Comparison of ENCODE assay signal across 1 cellular context in the genomic region with DNA sequence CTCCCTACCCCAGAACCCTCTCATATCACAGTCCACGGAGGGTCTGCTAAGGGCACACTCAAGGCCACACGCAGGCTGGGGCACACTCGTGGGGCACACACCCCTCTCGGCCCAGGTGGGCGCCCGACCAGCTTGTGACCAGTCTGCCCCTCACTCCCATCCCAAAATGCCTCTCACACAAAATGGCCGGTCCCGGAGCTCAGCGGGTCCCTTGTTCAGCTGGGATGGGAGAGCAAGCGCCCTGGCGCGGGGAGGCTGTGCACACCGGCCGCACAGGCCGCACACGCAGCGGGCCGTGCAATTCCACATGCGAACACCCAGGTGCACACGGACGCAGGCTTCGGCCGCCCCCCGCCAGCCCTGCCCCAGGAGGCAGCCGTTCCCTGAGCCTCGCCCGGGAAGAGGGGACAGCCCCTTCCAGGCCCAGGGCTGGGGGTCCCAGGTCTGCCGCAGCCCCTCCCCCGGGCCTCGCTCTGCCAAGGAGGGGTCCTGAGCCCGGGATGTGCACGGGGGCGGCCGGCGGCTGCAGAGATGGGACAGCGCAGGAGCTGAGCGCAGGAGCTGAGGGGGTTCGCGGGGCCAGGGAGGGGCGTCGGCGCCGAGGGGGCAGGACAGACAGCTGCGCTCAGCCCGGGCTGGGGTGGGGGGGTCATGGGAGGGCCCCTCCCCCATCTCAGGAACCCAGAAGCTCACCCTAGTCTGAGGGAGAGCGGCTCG.
TF ChIP-seq lines count a peak whose summit lies in the region.

No MANE protein-coding gene starts in this region.

TF ChIP-seq in GM23338, 12 proteins besides CTCF, POLR2A, EP300 and RAD21:
- no peak for TF ChIP-seq STAT1 (IDR thresholded peaks at IDR 0.05; ENCODE audit: unreplicated experiment)
- TF ChIP-seq ZNF114 (CRISPR knock-in tag; IDR thresholded peaks at IDR 0.05) = no peak
- no peak for TF ChIP-seq NANOG (IDR thresholded peaks at IDR 0.05; ENCODE audit: borderline replicate concordance)
- TF ChIP-seq, protein P1, sequence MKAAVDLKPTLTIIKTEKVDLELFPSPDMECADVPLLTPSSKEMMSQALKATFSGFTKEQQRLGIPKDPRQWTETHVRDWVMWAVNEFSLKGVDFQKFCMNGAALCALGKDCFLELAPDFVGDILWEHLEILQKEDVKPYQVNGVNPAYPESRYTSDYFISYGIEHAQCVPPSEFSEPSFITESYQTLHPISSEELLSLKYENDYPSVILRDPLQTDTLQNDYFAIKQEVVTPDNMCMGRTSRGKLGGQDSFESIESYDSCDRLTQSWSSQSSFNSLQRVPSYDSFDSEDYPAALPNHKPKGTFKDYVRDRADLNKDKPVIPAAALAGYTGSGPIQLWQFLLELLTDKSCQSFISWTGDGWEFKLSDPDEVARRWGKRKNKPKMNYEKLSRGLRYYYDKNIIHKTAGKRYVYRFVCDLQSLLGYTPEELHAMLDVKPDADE (IDR thresholded peaks at IDR 0.05) = no peak
- no peak for TF ChIP-seq POLR2AphosphoS5 (IDR thresholded peaks at IDR 0.05; ENCODE audit: low read depth)
- no peak for TF ChIP-seq ZNF331 (CRISPR knock-in tag; IDR thresholded peaks at IDR 0.05; ENCODE audit: low read depth)
- TF ChIP-seq EZH2phosphoT487 (IDR thresholded peaks at IDR 0.05; ENCODE audit: unreplicated experiment) = no peak
- no peak for TF ChIP-seq JUNB (IDR thresholded peaks at IDR 0.05; ENCODE audit: unreplicated experiment)
- TF ChIP-seq, protein P2, sequence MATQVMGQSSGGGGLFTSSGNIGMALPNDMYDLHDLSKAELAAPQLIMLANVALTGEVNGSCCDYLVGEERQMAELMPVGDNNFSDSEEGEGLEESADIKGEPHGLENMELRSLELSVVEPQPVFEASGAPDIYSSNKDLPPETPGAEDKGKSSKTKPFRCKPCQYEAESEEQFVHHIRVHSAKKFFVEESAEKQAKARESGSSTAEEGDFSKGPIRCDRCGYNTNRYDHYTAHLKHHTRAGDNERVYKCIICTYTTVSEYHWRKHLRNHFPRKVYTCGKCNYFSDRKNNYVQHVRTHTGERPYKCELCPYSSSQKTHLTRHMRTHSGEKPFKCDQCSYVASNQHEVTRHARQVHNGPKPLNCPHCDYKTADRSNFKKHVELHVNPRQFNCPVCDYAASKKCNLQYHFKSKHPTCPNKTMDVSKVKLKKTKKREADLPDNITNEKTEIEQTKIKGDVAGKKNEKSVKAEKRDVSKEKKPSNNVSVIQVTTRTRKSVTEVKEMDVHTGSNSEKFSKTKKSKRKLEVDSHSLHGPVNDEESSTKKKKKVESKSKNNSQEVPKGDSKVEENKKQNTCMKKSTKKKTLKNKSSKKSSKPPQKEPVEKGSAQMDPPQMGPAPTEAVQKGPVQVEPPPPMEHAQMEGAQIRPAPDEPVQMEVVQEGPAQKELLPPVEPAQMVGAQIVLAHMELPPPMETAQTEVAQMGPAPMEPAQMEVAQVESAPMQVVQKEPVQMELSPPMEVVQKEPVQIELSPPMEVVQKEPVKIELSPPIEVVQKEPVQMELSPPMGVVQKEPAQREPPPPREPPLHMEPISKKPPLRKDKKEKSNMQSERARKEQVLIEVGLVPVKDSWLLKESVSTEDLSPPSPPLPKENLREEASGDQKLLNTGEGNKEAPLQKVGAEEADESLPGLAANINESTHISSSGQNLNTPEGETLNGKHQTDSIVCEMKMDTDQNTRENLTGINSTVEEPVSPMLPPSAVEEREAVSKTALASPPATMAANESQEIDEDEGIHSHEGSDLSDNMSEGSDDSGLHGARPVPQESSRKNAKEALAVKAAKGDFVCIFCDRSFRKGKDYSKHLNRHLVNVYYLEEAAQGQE (IDR thresholded peaks at IDR 0.05; ENCODE audit: unreplicated experiment) = no peak
- no peak for TF ChIP-seq EZH2 (IDR thresholded peaks at IDR 0.05; ENCODE audit: low read depth, unreplicated experiment)
- TF ChIP-seq, protein P3, sequence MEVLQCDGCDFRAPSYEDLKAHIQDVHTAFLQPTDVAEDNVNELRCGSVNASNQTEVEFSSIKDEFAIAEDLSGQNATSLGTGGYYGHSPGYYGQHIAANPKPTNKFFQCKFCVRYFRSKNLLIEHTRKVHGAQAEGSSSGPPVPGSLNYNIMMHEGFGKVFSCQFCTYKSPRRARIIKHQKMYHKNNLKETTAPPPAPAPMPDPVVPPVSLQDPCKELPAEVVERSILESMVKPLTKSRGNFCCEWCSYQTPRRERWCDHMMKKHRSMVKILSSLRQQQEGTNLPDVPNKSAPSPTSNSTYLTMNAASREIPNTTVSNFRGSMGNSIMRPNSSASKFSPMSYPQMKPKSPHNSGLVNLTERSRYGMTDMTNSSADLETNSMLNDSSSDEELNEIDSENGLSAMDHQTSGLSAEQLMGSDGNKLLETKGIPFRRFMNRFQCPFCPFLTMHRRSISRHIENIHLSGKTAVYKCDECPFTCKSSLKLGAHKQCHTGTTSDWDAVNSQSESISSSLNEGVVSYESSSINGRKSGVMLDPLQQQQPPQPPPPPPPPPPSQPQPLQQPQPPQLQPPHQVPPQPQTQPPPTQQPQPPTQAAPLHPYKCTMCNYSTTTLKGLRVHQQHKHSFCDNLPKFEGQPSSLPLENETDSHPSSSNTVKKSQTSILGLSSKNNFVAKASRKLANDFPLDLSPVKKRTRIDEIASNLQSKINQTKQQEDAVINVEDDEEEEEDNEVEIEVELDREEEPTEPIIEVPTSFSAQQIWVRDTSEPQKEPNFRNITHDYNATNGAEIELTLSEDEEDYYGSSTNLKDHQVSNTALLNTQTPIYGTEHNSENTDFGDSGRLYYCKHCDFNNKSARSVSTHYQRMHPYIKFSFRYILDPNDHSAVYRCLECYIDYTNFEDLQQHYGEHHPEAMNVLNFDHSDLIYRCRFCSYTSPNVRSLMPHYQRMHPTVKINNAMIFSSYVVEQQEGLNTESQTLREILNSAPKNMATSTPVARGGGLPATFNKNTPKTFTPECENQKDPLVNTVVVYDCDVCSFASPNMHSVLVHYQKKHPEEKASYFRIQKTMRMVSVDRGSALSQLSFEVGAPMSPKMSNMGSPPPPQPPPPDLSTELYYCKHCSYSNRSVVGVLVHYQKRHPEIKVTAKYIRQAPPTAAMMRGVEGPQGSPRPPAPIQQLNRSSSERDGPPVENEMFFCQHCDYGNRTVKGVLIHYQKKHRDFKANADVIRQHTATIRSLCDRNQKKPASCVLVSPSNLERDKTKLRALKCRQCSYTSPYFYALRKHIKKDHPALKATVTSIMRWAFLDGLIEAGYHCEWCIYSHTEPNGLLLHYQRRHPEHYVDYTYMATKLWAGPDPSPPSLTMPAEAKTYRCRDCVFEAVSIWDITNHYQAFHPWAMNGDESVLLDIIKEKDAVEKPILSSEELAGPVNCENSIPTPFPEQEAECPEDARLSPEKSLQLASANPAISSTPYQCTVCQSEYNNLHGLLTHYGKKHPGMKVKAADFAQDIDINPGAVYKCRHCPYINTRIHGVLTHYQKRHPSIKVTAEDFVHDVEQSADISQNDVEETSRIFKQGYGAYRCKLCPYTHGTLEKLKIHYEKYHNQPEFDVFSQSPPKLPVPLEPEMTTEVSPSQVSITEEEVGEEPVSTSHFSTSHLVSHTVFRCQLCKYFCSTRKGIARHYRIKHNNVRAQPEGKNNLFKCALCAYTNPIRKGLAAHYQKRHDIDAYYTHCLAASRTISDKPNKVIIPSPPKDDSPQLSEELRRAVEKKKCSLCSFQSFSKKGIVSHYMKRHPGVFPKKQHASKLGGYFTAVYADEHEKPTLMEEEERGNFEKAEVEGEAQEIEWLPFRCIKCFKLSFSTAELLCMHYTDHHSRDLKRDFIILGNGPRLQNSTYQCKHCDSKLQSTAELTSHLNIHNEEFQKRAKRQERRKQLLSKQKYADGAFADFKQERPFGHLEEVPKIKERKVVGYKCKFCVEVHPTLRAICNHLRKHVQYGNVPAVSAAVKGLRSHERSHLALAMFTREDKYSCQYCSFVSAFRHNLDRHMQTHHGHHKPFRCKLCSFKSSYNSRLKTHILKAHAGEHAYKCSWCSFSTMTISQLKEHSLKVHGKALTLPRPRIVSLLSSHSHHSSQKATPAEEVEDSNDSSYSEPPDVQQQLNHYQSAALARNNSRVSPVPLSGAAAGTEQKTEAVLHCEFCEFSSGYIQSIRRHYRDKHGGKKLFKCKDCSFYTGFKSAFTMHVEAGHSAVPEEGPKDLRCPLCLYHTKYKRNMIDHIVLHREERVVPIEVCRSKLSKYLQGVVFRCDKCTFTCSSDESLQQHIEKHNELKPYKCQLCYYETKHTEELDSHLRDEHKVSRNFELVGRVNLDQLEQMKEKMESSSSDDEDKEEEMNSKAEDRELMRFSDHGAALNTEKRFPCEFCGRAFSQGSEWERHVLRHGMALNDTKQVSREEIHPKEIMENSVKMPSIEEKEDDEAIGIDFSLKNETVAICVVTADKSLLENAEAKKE (CRISPR knock-in tag; IDR thresholded peaks at IDR 0.05) = no peak
